ENCODE assay signal across 8 cellular contexts in the genomic region with DNA sequence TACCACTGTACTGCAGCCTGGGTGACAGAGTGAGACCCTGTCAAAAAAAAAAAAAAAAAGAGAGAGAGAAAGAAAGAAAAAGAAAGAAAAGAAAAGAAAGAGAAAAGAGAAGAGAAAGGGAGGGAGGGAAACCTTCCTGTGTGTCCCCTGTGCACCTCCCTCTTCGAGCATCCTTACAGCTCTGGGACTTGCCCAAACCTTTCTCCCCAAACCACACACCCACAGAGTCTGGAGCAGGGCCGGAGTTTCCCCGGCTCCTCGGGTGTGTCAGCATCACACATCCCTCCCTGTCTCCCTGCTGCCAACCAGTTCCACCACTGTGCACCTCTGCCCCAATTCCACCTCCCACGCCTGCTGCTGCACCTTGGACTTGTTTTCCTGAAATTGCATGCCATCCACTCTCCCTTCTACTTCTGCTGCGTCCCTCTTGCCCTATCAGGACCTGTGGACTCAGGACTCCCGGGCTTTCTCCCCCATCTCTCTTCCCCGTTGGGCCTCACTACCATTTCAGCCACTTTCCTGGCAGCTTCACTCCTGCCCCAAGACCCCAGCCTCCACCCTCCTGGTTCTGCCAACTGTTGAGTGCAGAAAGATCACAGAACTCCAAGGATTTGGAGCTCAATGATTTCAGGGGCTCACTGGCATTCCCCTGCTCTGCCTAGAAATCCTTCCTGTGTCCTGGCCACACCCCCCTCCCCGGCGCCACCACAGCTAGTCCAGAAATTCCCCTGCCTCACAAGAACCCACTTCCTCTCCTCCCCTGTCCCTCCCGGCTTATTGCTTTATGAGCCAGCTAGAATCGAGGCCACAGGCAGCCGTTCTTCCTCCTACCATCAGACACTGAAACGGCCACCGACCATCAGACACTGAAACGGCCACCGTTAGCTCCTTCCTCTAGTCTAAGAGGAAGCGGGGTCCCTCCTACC. TPM values are rescaled to one million over a fixed set of nuclear protein-coding genes. Genes with fewer than 3 reads are reported as not detected.
A peak's percentile ranks its signal among the peaks of the same experiment; 100 is the strongest.
DNase-seq lines count a peak whose midpoint lies in the region; ATAC-seq and TF ChIP-seq lines count a peak whose summit lies in the region.

No MANE protein-coding gene starts in this region.

- no peaks in the 10 kb centered on the region for H3K36me3 Mint-ChIP-seq in T-helper 17 cell (ENCODE audit: low read depth)

- H3K4me3 Mint-ChIP-seq in T-helper 17 cell: peak overlapping the region; percentile 83

- H3K4me1 Mint-ChIP-seq in T-helper 17 cell: peaks cover 15% of the 10 kb centered on the region

- no peak for TF ChIP-seq CTCF in neutrophil (IDR thresholded peaks at IDR 0.05)

- H3K9me3 ChIP-seq in T-helper 17 cell (ENCODE audit: control insufficient read depth, low read length, poor library complexity, severe bottlenecking) (no peaks in the 10 kb centered on the region), neutrophil (no peaks in the 10 kb centered on the region)

- H3K36me3 ChIP-seq in neutrophil: peaks cover 2% of the 10 kb centered on the region

- H3K27ac Mint-ChIP-seq in T-helper 17 cell: peak overlapping the region; percentile 95

- peak; percentile 81 for ATAC-seq in T-helper 17 cell

- H3K4me3 ChIP-seq in neutrophil (ENCODE audit: low read depth in 1 of 2, low read length in 1 of 2): peak overlapping the region; percentile 30 to 38

- DNase-seq in stimulated activated CD4-positive, alpha-beta T cell treated with anti-CD3 and anti-CD28 coated beads, Interleukin-2, amount 100 ng/mL, for 24 hours: peak; percentile 39 to 56
- no peak for DNase-seq in stimulated activated CD4-positive, alpha-beta T cell treated with anti-CD3 and anti-CD28 coated beads, Interleukin-12 subunit alpha, Interleukin-12 subunit beta, amount 100 ng/mL, for 4 hours
- DNase-seq in T-helper 17 cell (peak in 2 of 3 donors; percentile 33 to 51), epidermal melanocyte (ENCODE audit: insufficient read length, low spot score) (peak; percentile 67), NAMALWA (ENCODE audit: low spot score) (no peak), NCI-H2171 (lab: John Stamatoyannopoulos, UW) (no peak), erythroblast (lab: John Stamatoyannopoulos, UW) (no peak)

- peaks cover 25 to 29% of the 10 kb centered on the region in 2 experiments for H3K4me1 ChIP-seq in neutrophil (ENCODE audit: control insufficient read depth in 1 of 2, insufficient read depth in 1 of 2, low read depth in 1 of 2, low read length in 1 of 2)

- no peaks in the 10 kb centered on the region for H3K27me3 Mint-ChIP-seq in T-helper 17 cell

- peak overlapping the region; percentile 77 for H3K27ac ChIP-seq in neutrophil

- no peak for TF ChIP-seq POLR2A in erythroblast (IDR thresholded peaks at IDR 0.05; ENCODE audit: low read length)

- no peaks in the 10 kb centered on the region for H3K27me3 ChIP-seq in neutrophil

RNA-seq across cellular contexts. Expression of a gene that starts 3.7 kb away (rescaled TPM):
- 1 to 10 TPM; 2.9 to 4.6 TPM for total RNA-seq in T-helper 17 cell

RNA-seq across cellular contexts. Expression of a gene that starts 17.9 kb away (rescaled TPM):
- 10 to 100 TPM; 10.3 to 13.4 TPM for total RNA-seq in T-helper 17 cell

RNA-seq across cellular contexts. Expression of a gene that starts 18.0 kb away (rescaled TPM):
- total RNA-seq in T-helper 17 cell: 10 to 100 TPM; 18.5 to 21.0 TPM

RNA-seq across cellular contexts. Expression of a gene that starts 30.2 kb away (rescaled TPM):
- under 1 TPM; 0.05 to 0.68 TPM for total RNA-seq in T-helper 17 cell

RNA-seq across cellular contexts. Expression of a gene that starts 56.1 kb away (rescaled TPM):
- 10 to 100 TPM; 20.0 to 22.3 TPM for total RNA-seq in T-helper 17 cell

Comparison
In these comparisons a context has a peak if more than half of its experiments do, and no peak if none do; other contexts are left out.
1. DNase-seq: peak in stimulated activated CD4-positive, alpha-beta T cell treated with anti-CD3 and anti-CD28 coated beads, Interleukin-2, amount 100 ng/mL, for 24 hours (2 of 2), T-helper 17 cell (2 of 3) and epidermal melanocyte (single experiment); none in stimulated activated CD4-positive, alpha-beta T cell treated with anti-CD3 and anti-CD28 coated beads, Interleukin-12 subunit alpha, Interleukin-12 subunit beta, amount 100 ng/mL, for 4 hours (single experiment), NAMALWA (single experiment), NCI-H2171 (single experiment) and erythroblast (0 of 2).